ENCODE assay signal across 14 cellular contexts in the genomic region with DNA sequence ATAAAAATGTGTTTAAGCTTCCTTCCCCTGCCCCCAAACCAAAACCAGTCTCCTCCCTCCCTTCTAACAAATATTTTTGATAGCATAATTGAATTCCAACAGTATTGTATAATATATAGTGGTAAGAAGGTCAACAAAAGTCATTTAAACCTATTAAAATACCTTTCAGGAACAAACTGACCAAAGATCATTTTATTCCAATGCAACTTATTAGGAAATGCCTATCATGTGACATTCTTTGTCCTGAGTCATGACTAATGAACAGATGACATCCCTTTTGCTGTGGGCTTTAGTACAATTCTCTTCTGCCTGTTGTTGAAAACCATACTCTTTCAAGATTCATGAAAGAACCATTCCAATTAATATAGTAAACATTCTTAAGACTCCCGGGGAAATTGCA. TPM values are rescaled to one million over a fixed set of nuclear protein-coding genes. Genes with fewer than 3 reads are reported as not detected.
DNase-seq lines count a peak whose midpoint lies in the region; ATAC-seq and TF ChIP-seq lines count a peak whose summit lies in the region.
"Had no signal": no experiment of that assay in that cellular context is flagged by ENCODE, and none has a peak within 500 bp of the region (broad histone marks: within the 10 kb centered on the region; RNA-seq: fewer than 3 reads in every experiment).

No MANE protein-coding gene starts in this region.

- H3K9ac ChIP-seq in skeletal muscle satellite cell (ENCODE audit: low read depth, low read length), result no peak overlapping the region

- no peaks in the 10 kb centered on the region for H3K27me3 ChIP-seq in skeletal muscle satellite cell (ENCODE audit: control insufficient read depth, insufficient read depth, low read length)

- DNase-seq in ELR (ENCODE audit: low read depth) (peak; percentile 69), foreskin fibroblast (peak; percentile 74 to 82), NCI-H510A treated with DMSO at 0.1 percent for 48 hours (lab: John Stamatoyannopoulos, UW) (no peak), NCI-H187 treated with DMSO at 0.1 percent for 48 hours (lab: John Stamatoyannopoulos, UW) (no peak), NCI-H2196 (lab: John Stamatoyannopoulos, UW; ENCODE audit: unreplicated experiment) (no peak)
- DNase-seq: activated CD8-positive, alpha-beta T cell treated with anti-CD3 and anti-CD28 coated beads, Interleukin-2, amount 10 ng/mL, durations not matched to agents 7 days and 5 days; amygdala; lower lobe of right lung; NCI-H748 treated with DMSO at 0.1 percent for 48 hours; T-cell had no signal

- H3K9me3 ChIP-seq in skeletal muscle satellite cell (replicated peaks; ENCODE audit: low read length), result no peaks in the 10 kb centered on the region
- H3K9me3 ChIP-seq: lower lobe of right lung had no signal

- H3K4me1 ChIP-seq in skeletal muscle satellite cell (ENCODE audit: control insufficient read depth, insufficient read depth, low read length), result peaks cover 40% of the 10 kb centered on the region

- TF ChIP-seq CTCF in foreskin fibroblast (IDR thresholded peaks at IDR 0.05; ENCODE audit: low read depth, low read length), result no peak

- peak overlapping the region; percentile 13 for H3K4me2 ChIP-seq in skeletal muscle satellite cell (ENCODE audit: low read length)

- H3K4me3 ChIP-seq in foreskin fibroblast (ENCODE audit: low read depth in 1 of 2, low read length in 2 of 2), result no peak overlapping the region
- H3K4me3 ChIP-seq in skeletal muscle satellite cell (ENCODE audit: low read length), result no peak overlapping the region
- H3K4me3 ChIP-seq: lower lobe of right lung, skin epidermis had no signal

- H3K36me3 ChIP-seq in skeletal muscle satellite cell (ENCODE audit: insufficient read depth, low read length), result peaks cover 8% of the 10 kb centered on the region

- ATAC-seq in SK-N-SH treated with all-trans-retinoic acid at 6 μM for 48 hours (peak; percentile 71), GM18873 (IDR thresholded peaks at IDR 0.05; ENCODE audit: low FRiP score, unreplicated experiment) (no peak)
- ATAC-seq: activated CD8-positive, alpha-beta T cell treated with anti-CD3 and anti-CD28 coated beads, Interleukin-2, amount 10 ng/mL, durations not matched to agents 7 days and 5 days; lower lobe of right lung had no signal

TF ChIP-seq in SK-N-SH treated with all-trans-retinoic acid at 6 μM for 48 hours, 23 proteins besides CTCF, POLR2A, EP300 and RAD21 (continues in another document):
- no peak for TF ChIP-seq CSDC2 (CRISPR knock-in tag; IDR thresholded peaks at IDR 0.05)
- TF ChIP-seq ISL1 (CRISPR knock-in tag; IDR thresholded peaks at IDR 0.05), result peak; percentile 85
- TF ChIP-seq OSR1 (CRISPR knock-in tag; IDR thresholded peaks at IDR 0.05), result no peak
- TF ChIP-seq BACH2 (CRISPR knock-in tag; IDR thresholded peaks at IDR 0.05; ENCODE audit: borderline replicate concordance), result no peak
- TF ChIP-seq ZFP3 (CRISPR knock-in tag; IDR thresholded peaks at IDR 0.05), result no peak
- TF ChIP-seq, protein P1, sequence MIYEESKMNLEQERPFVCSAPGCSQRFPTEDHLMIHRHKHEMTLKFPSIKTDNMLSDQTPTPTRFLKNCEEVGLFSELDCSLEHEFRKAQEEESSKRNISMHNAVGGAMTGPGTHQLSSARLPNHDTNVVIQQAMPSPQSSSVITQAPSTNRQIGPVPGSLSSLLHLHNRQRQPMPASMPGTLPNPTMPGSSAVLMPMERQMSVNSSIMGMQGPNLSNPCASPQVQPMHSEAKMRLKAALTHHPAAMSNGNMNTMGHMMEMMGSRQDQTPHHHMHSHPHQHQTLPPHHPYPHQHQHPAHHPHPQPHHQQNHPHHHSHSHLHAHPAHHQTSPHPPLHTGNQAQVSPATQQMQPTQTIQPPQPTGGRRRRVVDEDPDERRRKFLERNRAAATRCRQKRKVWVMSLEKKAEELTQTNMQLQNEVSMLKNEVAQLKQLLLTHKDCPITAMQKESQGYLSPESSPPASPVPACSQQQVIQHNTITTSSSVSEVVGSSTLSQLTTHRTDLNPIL (CRISPR knock-in tag; IDR thresholded peaks at IDR 0.05; ENCODE audit: low read depth), result peak; percentile 69; the same call in 1 of the 2 replicates
- TF ChIP-seq TCF4 (CRISPR knock-in tag; IDR thresholded peaks at IDR 0.05; ENCODE audit: borderline replicate concordance), result no peak
- TF ChIP-seq ESRRG (CRISPR knock-in tag; IDR thresholded peaks at IDR 0.05), result no peak
- TF ChIP-seq TOX (CRISPR knock-in tag; IDR thresholded peaks at IDR 0.05; ENCODE audit: borderline replicate concordance), result no peak
- TF ChIP-seq SNAI2 (CRISPR knock-in tag; IDR thresholded peaks at IDR 0.05), result no peak
- no peak for TF ChIP-seq RARB (CRISPR knock-in tag; IDR thresholded peaks at IDR 0.05)
- TF ChIP-seq ZC3H10 (CRISPR knock-in tag; IDR thresholded peaks at IDR 0.05), result 0 out of 2 replicates have a peak, but pooled peaks have one; percentile 24
- TF ChIP-seq, protein P2, sequence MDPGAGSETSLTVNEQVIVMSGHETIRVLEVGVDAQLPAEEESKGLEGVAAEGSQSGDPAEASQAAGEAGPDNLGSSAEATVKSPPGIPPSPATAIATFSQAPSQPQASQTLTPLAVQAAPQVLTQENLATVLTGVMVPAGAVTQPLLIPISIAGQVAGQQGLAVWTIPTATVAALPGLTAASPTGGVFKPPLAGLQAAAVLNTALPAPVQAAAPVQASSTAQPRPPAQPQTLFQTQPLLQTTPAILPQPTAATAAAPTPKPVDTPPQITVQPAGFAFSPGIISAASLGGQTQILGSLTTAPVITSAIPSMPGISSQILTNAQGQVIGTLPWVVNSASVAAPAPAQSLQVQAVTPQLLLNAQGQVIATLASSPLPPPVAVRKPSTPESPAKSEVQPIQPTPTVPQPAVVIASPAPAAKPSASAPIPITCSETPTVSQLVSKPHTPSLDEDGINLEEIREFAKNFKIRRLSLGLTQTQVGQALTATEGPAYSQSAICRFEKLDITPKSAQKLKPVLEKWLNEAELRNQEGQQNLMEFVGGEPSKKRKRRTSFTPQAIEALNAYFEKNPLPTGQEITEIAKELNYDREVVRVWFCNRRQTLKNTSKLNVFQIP (CRISPR knock-in tag; IDR thresholded peaks at IDR 0.05; ENCODE audit: borderline replicate concordance, low read depth), result no peak
- TF ChIP-seq, protein P3, sequence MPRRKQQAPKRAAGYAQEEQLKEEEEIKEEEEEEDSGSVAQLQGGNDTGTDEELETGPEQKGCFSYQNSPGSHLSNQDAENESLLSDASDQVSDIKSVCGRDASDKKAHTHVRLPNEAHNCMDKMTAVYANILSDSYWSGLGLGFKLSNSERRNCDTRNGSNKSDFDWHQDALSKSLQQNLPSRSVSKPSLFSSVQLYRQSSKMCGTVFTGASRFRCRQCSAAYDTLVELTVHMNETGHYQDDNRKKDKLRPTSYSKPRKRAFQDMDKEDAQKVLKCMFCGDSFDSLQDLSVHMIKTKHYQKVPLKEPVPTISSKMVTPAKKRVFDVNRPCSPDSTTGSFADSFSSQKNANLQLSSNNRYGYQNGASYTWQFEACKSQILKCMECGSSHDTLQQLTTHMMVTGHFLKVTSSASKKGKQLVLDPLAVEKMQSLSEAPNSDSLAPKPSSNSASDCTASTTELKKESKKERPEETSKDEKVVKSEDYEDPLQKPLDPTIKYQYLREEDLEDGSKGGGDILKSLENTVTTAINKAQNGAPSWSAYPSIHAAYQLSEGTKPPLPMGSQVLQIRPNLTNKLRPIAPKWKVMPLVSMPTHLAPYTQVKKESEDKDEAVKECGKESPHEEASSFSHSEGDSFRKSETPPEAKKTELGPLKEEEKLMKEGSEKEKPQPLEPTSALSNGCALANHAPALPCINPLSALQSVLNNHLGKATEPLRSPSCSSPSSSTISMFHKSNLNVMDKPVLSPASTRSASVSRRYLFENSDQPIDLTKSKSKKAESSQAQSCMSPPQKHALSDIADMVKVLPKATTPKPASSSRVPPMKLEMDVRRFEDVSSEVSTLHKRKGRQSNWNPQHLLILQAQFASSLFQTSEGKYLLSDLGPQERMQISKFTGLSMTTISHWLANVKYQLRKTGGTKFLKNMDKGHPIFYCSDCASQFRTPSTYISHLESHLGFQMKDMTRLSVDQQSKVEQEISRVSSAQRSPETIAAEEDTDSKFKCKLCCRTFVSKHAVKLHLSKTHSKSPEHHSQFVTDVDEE (CRISPR knock-in tag; IDR thresholded peaks at IDR 0.05), result no peak
- TF ChIP-seq ZNF8 (CRISPR knock-in tag; IDR thresholded peaks at IDR 0.05), result no peak
- no peak for TF ChIP-seq ARNTL (CRISPR knock-in tag; IDR thresholded peaks at IDR 0.05; ENCODE audit: borderline replicate concordance, low read depth)
- TF ChIP-seq, protein P4, sequence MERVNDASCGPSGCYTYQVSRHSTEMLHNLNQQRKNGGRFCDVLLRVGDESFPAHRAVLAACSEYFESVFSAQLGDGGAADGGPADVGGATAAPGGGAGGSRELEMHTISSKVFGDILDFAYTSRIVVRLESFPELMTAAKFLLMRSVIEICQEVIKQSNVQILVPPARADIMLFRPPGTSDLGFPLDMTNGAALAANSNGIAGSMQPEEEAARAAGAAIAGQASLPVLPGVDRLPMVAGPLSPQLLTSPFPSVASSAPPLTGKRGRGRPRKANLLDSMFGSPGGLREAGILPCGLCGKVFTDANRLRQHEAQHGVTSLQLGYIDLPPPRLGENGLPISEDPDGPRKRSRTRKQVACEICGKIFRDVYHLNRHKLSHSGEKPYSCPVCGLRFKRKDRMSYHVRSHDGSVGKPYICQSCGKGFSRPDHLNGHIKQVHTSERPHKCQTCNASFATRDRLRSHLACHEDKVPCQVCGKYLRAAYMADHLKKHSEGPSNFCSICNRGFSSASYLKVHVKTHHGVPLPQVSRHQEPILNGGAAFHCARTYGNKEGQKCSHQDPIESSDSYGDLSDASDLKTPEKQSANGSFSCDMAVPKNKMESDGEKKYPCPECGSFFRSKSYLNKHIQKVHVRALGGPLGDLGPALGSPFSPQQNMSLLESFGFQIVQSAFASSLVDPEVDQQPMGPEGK (CRISPR knock-in tag; IDR thresholded peaks at IDR 0.05; ENCODE audit: borderline replicate concordance), result peak; percentile 51; the same call in 1 of the 2 replicates
- no peak for TF ChIP-seq ZFP30 (CRISPR knock-in tag; IDR thresholded peaks at IDR 0.05)
- no peak for TF ChIP-seq PPARA (CRISPR knock-in tag; IDR thresholded peaks at IDR 0.05; ENCODE audit: borderline replicate concordance)
- TF ChIP-seq ZNF565 (CRISPR knock-in tag; conservative IDR thresholded peaks at IDR 0.05; ENCODE audit: low read depth), result no peak
- no peak for TF ChIP-seq GLIS3 (CRISPR knock-in tag; IDR thresholded peaks at IDR 0.05)
- TF ChIP-seq ZNF70 (CRISPR knock-in tag; IDR thresholded peaks at IDR 0.05), result no peak

RNA-seq across cellular contexts. Expression of a gene that starts 51.5 kb away (rescaled TPM):
- total RNA-seq in skeletal muscle satellite cell (2012; rRNA removed), result 23.8 and 34.9 TPM in 2 replicates

Comparison
In these comparisons a context has a peak if more than half of its experiments do, and no peak if none do; other contexts are left out.
1. DNase-seq: peak in ELR (single experiment) and foreskin fibroblast (2 of 2); none in NCI-H510A treated with DMSO at 0.1 percent for 48 hours (single experiment), NCI-H187 treated with DMSO at 0.1 percent for 48 hours (single experiment) and NCI-H2196 (single experiment).